ENCODE assay signal across 1 cellular context in genomic region chrX:123835661-123836371, GRCh38.
TF ChIP-seq lines count a peak whose summit lies in the region.

No MANE protein-coding gene starts in this region.

TF ChIP-seq in IMR-90, 13 proteins besides CTCF, POLR2A, EP300 and RAD21 (continued from another document):
- TF ChIP-seq ELK1 (IDR thresholded peaks at IDR 0.05; ENCODE audit: borderline replicate concordance, low read depth, low read length) (no peak), RFX5 (IDR thresholded peaks at IDR 0.05; ENCODE audit: low read depth, low read length) (no peak), MXI1 (IDR thresholded peaks at IDR 0.05; ENCODE audit: borderline replicate concordance, low read depth, low read length) (no peak), CHD1 (IDR thresholded peaks at IDR 0.05; ENCODE audit: low read depth, low read length) (no peak)
